Comparison of ENCODE assay signal across 21 cellular contexts in the genomic region with DNA sequence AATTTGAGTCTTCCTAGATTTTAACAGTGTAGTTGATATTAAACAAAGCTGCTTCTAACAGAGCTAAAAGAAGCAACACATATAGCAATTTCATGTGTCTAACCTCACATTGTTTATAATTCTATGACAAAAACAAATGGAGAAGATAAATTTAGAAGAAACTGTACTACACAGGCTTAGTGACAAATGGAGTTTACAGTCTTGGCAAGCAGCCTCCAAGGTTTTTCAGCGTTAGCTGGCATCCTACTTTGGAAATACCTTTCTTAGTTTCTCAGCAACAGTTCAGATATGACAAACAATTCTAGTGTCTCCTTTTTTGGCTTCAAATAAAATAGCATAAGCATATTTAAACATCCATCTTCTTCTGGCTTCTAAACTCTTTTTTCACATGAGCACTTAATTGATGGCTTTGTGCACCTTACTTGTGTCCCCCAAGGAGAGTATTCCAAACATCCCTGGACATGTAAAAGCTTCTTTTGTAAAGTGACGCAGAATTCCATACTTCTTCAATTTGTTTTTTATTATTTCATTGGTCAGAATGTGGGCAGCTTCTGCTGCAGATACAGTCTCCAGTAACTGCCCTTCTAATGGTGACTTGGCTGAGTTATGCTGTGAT.
A peak's percentile ranks its signal among the peaks of the same experiment; 100 is the strongest.
DNase-seq lines count a peak whose midpoint lies in the region; ATAC-seq and TF ChIP-seq lines count a peak whose summit lies in the region.
"Had no signal": no experiment of that assay in that cellular context is flagged by ENCODE, and none has a peak within 500 bp of the region (broad histone marks: within the 10 kb centered on the region; RNA-seq: fewer than 3 reads in every experiment).

No MANE protein-coding gene starts in this region.

- H3K9me3 ChIP-seq in neuron (ENCODE audit: low read length) = no peaks in the 10 kb centered on the region
- H3K9me3 ChIP-seq in T-helper 17 cell (ENCODE audit: control insufficient read depth, low read length, poor library complexity, severe bottlenecking) = no peaks in the 10 kb centered on the region

- no peaks in the 10 kb centered on the region for H3K27me3 ChIP-seq in neuron (ENCODE audit: insufficient read depth, low read length)
- H3K27me3 ChIP-seq: foreskin keratinocyte had no signal

- H3K27ac Mint-ChIP-seq in T-helper 17 cell = no peak overlapping the region
- H3K27ac Mint-ChIP-seq: activated CD8-positive, alpha-beta memory T cell treated with anti-CD3 and anti-CD28 coated beads, Interleukin-2, amount 10 ng/mL, durations not matched to agents 7 days and 5 days; memory B cell; T-helper 1 cell treated with Interleukin-12 subunit alpha and Interleukin-12 subunit beta and Interleukin-4 antibody, amounts not matched to agents 30 μg/mL and 1 μg/mL, for 36 hours; type B pancreatic cell had no signal

- H3K36me3 Mint-ChIP-seq in T-helper 17 cell (ENCODE audit: low read depth) = no peaks in the 10 kb centered on the region
- H3K36me3 Mint-ChIP-seq: activated CD8-positive, alpha-beta memory T cell treated with anti-CD3 and anti-CD28 coated beads, Interleukin-2, amount 10 ng/mL, durations not matched to agents 7 days and 5 days; brain; memory B cell; type B pancreatic cell had no signal

- H3K4me1 ChIP-seq in neuron (ENCODE audit: insufficient read depth, low read length) = no peaks in the 10 kb centered on the region
- H3K4me1 ChIP-seq: foreskin keratinocyte had no signal

- H3K4me3 ChIP-seq in epithelial cell of esophagus (ENCODE audit: low read length) (no peak overlapping the region), neuron (ENCODE audit: low read length) (no peak overlapping the region)

- peak overlapping the region; percentile 36 for H2AFZ ChIP-seq in neuron (ENCODE audit: low read depth, low read length)

- H3K36me3 ChIP-seq in neuron (ENCODE audit: insufficient read depth, low read length) = no peaks in the 10 kb centered on the region

- DNase-seq in A172 (ENCODE audit: low spot score) = peak; percentile 25
- peak; percentile 3 for DNase-seq in HS-27A (ENCODE audit: low read depth)
- DNase-seq in epithelial cell of esophagus (ENCODE audit: low read depth) = peak; percentile 3
- no peak for DNase-seq in activated naive CD4-positive, alpha-beta T cell treated with Interleukin-2 at 50 U/mL for 16 hours
- no peak for DNase-seq in SIG-M5 (lab: John Stamatoyannopoulos, UW)
- no peak for DNase-seq in T-helper 17 cell
- no peak for DNase-seq in globus pallidus (ENCODE audit: low spot score)
- DNase-seq: activated CD4-positive, alpha-beta T cell treated with anti-CD3 and anti-CD28 coated beads for 1 hour; activated CD8-positive, alpha-beta memory T cell treated with anti-CD3 and anti-CD28 coated beads, Interleukin-2, amount 10 ng/mL, durations not matched to agents 7 days and 5 days; activated effector memory CD4-positive, alpha-beta T cell treated with anti-CD3 and anti-CD28 coated beads, Interleukin-2, amount 50 U/mL, for 16 hours; GF-D8; NCI-H2107; NCI-H774; RPMI8226; stimulated activated CD4-positive, alpha-beta T cell treated with anti-CD3 and anti-CD28 coated beads, Interleukin-4, amount 100 ng/mL, for 4 hours had no signal

- ATAC-seq in T-helper 17 cell = no peak
- ATAC-seq: activated CD8-positive, alpha-beta memory T cell treated with anti-CD3 and anti-CD28 coated beads, Interleukin-2, amount 10 ng/mL, durations not matched to agents 7 days and 5 days; foreskin keratinocyte had no signal

- no peak for TF ChIP-seq CTCF in epithelial cell of esophagus (IDR thresholded peaks at IDR 0.05; ENCODE audit: insufficient read depth, low read depth, low read length, missing control alignments)

- H3K4me1 Mint-ChIP-seq in T-helper 17 cell = no peaks in the 10 kb centered on the region
- H3K4me1 Mint-ChIP-seq: activated CD8-positive, alpha-beta memory T cell treated with anti-CD3 and anti-CD28 coated beads, Interleukin-2, amount 10 ng/mL, durations not matched to agents 7 days and 5 days; memory B cell had no signal

- H3K4me3 Mint-ChIP-seq in T-helper 17 cell = no peak overlapping the region
- H3K4me3 Mint-ChIP-seq: activated CD8-positive, alpha-beta memory T cell treated with anti-CD3 and anti-CD28 coated beads, Interleukin-2, amount 10 ng/mL, durations not matched to agents 7 days and 5 days; brain; memory B cell; T-helper 1 cell treated with Interleukin-12 subunit alpha and Interleukin-12 subunit beta and Interleukin-4 antibody, amounts not matched to agents 30 μg/mL and 1 μg/mL, for 36 hours; type B pancreatic cell had no signal

- peaks cover under 1% of the 10 kb centered on the region for H3K27me3 Mint-ChIP-seq in T-helper 17 cell
- H3K27me3 Mint-ChIP-seq: activated CD8-positive, alpha-beta memory T cell treated with anti-CD3 and anti-CD28 coated beads, Interleukin-2, amount 10 ng/mL, durations not matched to agents 7 days and 5 days; memory B cell; type B pancreatic cell had no signal

Comparison
In these comparisons a context has a peak if more than half of its experiments do, and no peak if none do; other contexts are left out.
1. DNase-seq: peak in A172 (single experiment), HS-27A (single experiment) and epithelial cell of esophagus (single experiment); none in activated naive CD4-positive, alpha-beta T cell treated with Interleukin-2 at 50 U/mL for 16 hours (single experiment), SIG-M5 (single experiment), T-helper 17 cell (0 of 3) and globus pallidus (single experiment).